In the genomic region with DNA sequence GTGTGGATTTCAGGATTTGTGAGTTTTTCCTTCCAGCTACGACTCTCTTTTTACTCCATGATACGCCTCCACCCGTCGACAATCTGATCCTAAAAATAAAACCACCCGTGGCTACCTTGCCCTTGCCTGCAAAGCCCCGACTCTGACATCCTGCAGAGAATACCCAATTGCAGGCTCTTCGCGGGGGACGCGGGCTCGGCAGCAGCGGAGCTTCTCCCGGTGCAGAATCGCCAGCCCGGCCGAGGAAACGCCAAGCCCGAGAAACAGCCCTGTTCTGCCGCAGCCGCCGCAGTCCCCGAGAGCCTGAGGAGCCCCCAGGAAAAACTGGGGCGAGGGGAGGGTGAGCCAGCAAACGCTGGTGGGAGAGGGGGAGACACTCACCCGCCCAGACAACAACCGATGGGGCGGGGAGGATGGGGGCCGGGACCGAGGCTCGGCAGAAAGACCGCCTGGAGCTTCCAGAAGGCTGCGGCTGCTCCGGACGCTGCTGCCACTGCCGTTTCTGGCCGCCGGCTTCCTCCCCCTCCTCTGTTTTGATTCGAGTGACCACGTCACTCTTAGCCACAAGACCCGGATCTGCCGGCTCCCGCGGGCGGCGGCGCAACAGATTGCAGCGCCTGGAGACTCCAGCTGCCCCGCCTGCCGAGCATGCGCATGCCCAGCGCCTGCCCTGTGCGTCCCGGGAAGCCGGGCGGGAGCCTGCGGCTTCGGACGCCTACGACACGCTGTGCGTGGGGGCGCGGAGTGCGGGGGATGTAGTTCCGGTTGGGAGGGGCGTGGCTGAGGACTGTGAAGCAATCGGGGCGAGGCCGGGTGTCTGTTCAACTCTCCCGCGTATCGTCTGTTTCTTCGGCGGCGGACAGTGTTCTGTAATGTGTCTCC, we compare ENCODE assay signal across 8 cellular contexts. TPM values are rescaled to one million over a fixed set of nuclear protein-coding genes. Genes with fewer than 3 reads are reported as not detected.
DNase-seq lines count a peak whose midpoint lies in the region; ATAC-seq and TF ChIP-seq lines count a peak whose summit lies in the region.

A gene (minus strand): TSS at position 508 of the 882 bp plus-strand sequence. CDS start 33,720 bp downstream, outside the sequence.

- peaks cover 22% of the 10 kb centered on the region for H3K27me3 Mint-ChIP-seq in T-helper 1 cell treated with Interleukin-12 subunit alpha and Interleukin-12 subunit beta and Interleukin-4 antibody, amounts not matched to agents 30 μg/mL and 1 μg/mL, for 36 hours (ENCODE audit: low read depth)
- H3K27me3 Mint-ChIP-seq in progenitor cell of endocrine pancreas: no peaks in the 10 kb centered on the region

- no peaks in the 10 kb centered on the region for H3K36me3 Mint-ChIP-seq in T-helper 1 cell treated with Interleukin-12 subunit alpha and Interleukin-12 subunit beta and Interleukin-4 antibody, amounts not matched to agents 30 μg/mL and 1 μg/mL, for 36 hours (ENCODE audit: low read depth)
- H3K36me3 Mint-ChIP-seq in progenitor cell of endocrine pancreas (ENCODE audit: insufficient read depth): peaks cover 3% of the 10 kb centered on the region

- intact Hi-C loops in left cardiac atrium (cut with DNase I): loop anchor here in 1 of 2 donors (1.0 to 5.0 kb wide), 2 partner anchors 111 to 339 kb away; a partner anchor contains a TSS
- intact Hi-C loops in upper lobe of right lung (cut with DNase I): no loop called here

- H3K4me3 Mint-ChIP-seq in T-helper 1 cell treated with Interleukin-12 subunit alpha and Interleukin-12 subunit beta and Interleukin-4 antibody, amounts not matched to agents 30 μg/mL and 1 μg/mL, for 36 hours: peak within 1 kb of the TSS; percentile 86
- H3K4me3 Mint-ChIP-seq in progenitor cell of endocrine pancreas (ENCODE audit: low read depth): peak within 1 kb of the TSS; percentile 86

- H3K27ac Mint-ChIP-seq in T-helper 1 cell treated with Interleukin-12 subunit alpha and Interleukin-12 subunit beta and Interleukin-4 antibody, amounts not matched to agents 30 μg/mL and 1 μg/mL, for 36 hours: peak within 1 kb of the TSS; percentile 84
- peak within 1 kb of the TSS; percentile 98 for H3K27ac Mint-ChIP-seq in progenitor cell of endocrine pancreas

- H3K4me3 ChIP-seq in upper lobe of right lung: peak within 1 kb of the TSS; percentile 93

- peak; percentile 91 for DNase-seq in GM13976 (ENCODE audit: low spot score)
- peak; percentile 98 for DNase-seq in NCI-H146 (lab: John Stamatoyannopoulos, UW)
- peak; percentile 83 to 100 (median 97) for DNase-seq in amygdala (lab: John Stamatoyannopoulos, UW)
- DNase-seq in left cardiac atrium: peak; percentile 99
- DNase-seq in progenitor cell of endocrine pancreas (ENCODE audit: low spot score, unreplicated experiment): peak; percentile 96
- DNase-seq in upper lobe of right lung: peak; percentile 100

- H3K9me3 Mint-ChIP-seq in T-helper 1 cell treated with Interleukin-12 subunit alpha and Interleukin-12 subunit beta and Interleukin-4 antibody, amounts not matched to agents 30 μg/mL and 1 μg/mL, for 36 hours: no peaks in the 10 kb centered on the region
- H3K9me3 Mint-ChIP-seq in progenitor cell of endocrine pancreas (ENCODE audit: low read depth): no peaks in the 10 kb centered on the region

- H3K27me3 ChIP-seq in upper lobe of right lung: no peaks in the 10 kb centered on the region

- peak; percentile 77 for ATAC-seq in HG02840 (IDR thresholded peaks at IDR 0.05; ENCODE audit: low FRiP score, unreplicated experiment)
- peak; percentile 98 for ATAC-seq in left cardiac atrium
- peak; percentile 98 for ATAC-seq in upper lobe of right lung

- peak within 1 kb of the TSS; percentile 98 for H3K27ac ChIP-seq in upper lobe of right lung

- in situ Hi-C loops in GM13976 (cut with MboI; ENCODE audit: low sequenced_read_pairs, unreplicated experiment): no loop called here

- H3K9me3 ChIP-seq in upper lobe of right lung: no peaks in the 10 kb centered on the region

- TF ChIP-seq CTCF in GM13976 (IDR thresholded peaks at IDR 0.05; ENCODE audit: borderline replicate concordance, control extremely low read depth, extremely low read depth, insufficient read depth, missing control alignments) (no peak), progenitor cell of endocrine pancreas (IDR thresholded peaks at IDR 0.05; ENCODE audit: unreplicated experiment) (no peak), upper lobe of right lung (IDR thresholded peaks at IDR 0.05) (no peak)

- H3K4me1 ChIP-seq in upper lobe of right lung: peaks cover 27% of the 10 kb centered on the region

- peaks cover 5% of the 10 kb centered on the region for H3K36me3 ChIP-seq in upper lobe of right lung

- H3K4me1 Mint-ChIP-seq in T-helper 1 cell treated with Interleukin-12 subunit alpha and Interleukin-12 subunit beta and Interleukin-4 antibody, amounts not matched to agents 30 μg/mL and 1 μg/mL, for 36 hours (ENCODE audit: low read depth): peaks cover 28% of the 10 kb centered on the region
- H3K4me1 Mint-ChIP-seq in progenitor cell of endocrine pancreas (ENCODE audit: low read depth): peaks cover 24% of the 10 kb centered on the region

RNA-seq across cellular contexts. Expression of the gene that starts here (rescaled TPM):
- total RNA-seq in left cardiac atrium: 10 to 100 TPM; 21.7 to 22.3 TPM
- 61.0 and 70.1 TPM in 2 replicates for total RNA-seq in progenitor cell of endocrine pancreas
- 53.8 TPM for total RNA-seq in upper lobe of right lung

Comparison
In these comparisons a context has a peak if more than half of its experiments do, and no peak if none do; other contexts are left out.
1. Peak in every context shown above with its lines: DNase-seq, ATAC-seq, H3K4me3 ChIP-seq and H3K27ac ChIP-seq.